ENCODE assay signal across 12 cellular contexts in genomic region chr2:131156452-131157149, GRCh38. TPM values are rescaled to one million over a fixed set of nuclear protein-coding genes. Genes with fewer than 3 reads are reported as not detected.
A peak's percentile ranks its signal among the peaks of the same experiment; 100 is the strongest.
DNase-seq lines count a peak whose midpoint lies in the region; ATAC-seq and TF ChIP-seq lines count a peak whose summit lies in the region.
"Had no signal": no experiment of that assay in that cellular context is flagged by ENCODE, and none has a peak within 500 bp of the region (broad histone marks: within the 10 kb centered on the region; RNA-seq: fewer than 3 reads in every experiment).

No MANE protein-coding gene starts in this region.

- peaks cover 22% of the 10 kb centered on the region for H3K4me1 Mint-ChIP-seq in activated naive CD4-positive, alpha-beta T cell treated with anti-CD3 and anti-CD28 coated beads for 36 hours (ENCODE audit: low read depth)
- H3K4me1 Mint-ChIP-seq in activated T-helper 17 cell treated with anti-CD3 and anti-CD28 coated beads, Interleukin-2, amount 50 U/mL, for 72 hours, result peaks cover 12% of the 10 kb centered on the region
- peaks cover 6% of the 10 kb centered on the region for H3K4me1 Mint-ChIP-seq in type B pancreatic cell (ENCODE audit: unreplicated experiment)

- TF ChIP-seq CTCF in type B pancreatic cell (conservative IDR thresholded peaks at IDR 0.05), result peak; percentile 36

- intact Hi-C loops in activated naive CD4-positive, alpha-beta T cell treated with anti-CD3 and anti-CD28 coated beads for 36 hours (cut with micrococcal nuclease), result loop anchor here (10.0 kb wide), 1 partner anchor 1108 kb away; no protein-coding TSS in a partner anchor

- no peaks in the 10 kb centered on the region for H3K36me3 Mint-ChIP-seq in activated naive CD4-positive, alpha-beta T cell treated with anti-CD3 and anti-CD28 coated beads for 36 hours (ENCODE audit: low read depth)
- no peaks in the 10 kb centered on the region for H3K36me3 Mint-ChIP-seq in activated T-helper 17 cell treated with anti-CD3 and anti-CD28 coated beads, Interleukin-2, amount 50 U/mL, for 72 hours (ENCODE audit: low read depth)
- no peaks in the 10 kb centered on the region for H3K36me3 Mint-ChIP-seq in type B pancreatic cell

- H3K27ac Mint-ChIP-seq in activated naive CD4-positive, alpha-beta T cell treated with anti-CD3 and anti-CD28 coated beads for 36 hours, result no peak overlapping the region
- H3K27ac Mint-ChIP-seq in activated T-helper 17 cell treated with anti-CD3 and anti-CD28 coated beads, Interleukin-2, amount 50 U/mL, for 72 hours, result peak overlapping the region; percentile 50
- no peak overlapping the region for H3K27ac Mint-ChIP-seq in type B pancreatic cell

- no peaks in the 10 kb centered on the region for H3K9me3 Mint-ChIP-seq in activated naive CD4-positive, alpha-beta T cell treated with anti-CD3 and anti-CD28 coated beads for 36 hours
- no peaks in the 10 kb centered on the region for H3K9me3 Mint-ChIP-seq in activated T-helper 17 cell treated with anti-CD3 and anti-CD28 coated beads, Interleukin-2, amount 50 U/mL, for 72 hours
- H3K9me3 Mint-ChIP-seq in type B pancreatic cell, result no peaks in the 10 kb centered on the region

- CTCF ChIA-PET in activated naive CD4-positive, alpha-beta T cell treated with anti-CD3 and anti-CD28 coated beads for 36 hours (lab: Charles Lee), result interaction anchor here (0.8 to 1.5 kb wide), 3 partner anchors 285 to 516 kb away, joined by 3 read pairs; partner anchors contain the start of gene MZT2A

- ATAC-seq in HG02981 (IDR thresholded peaks at IDR 0.05; ENCODE audit: unreplicated experiment), result peak; percentile 44
- ATAC-seq in activated T-helper 17 cell treated with anti-CD3 and anti-CD28 coated beads, Interleukin-2, amount 50 U/mL, for 72 hours (replicated peaks), result no peak

- DNase-seq in activated naive CD4-positive, alpha-beta T cell treated with Interleukin-2 at 50 U/mL for 16 hours, result peak; percentile 26
- DNase-seq in activated naive CD4-positive, alpha-beta T cell treated with anti-CD3 and anti-CD28 coated beads for 36 hours, result no peak
- DNase-seq in type B pancreatic cell (ENCODE audit: extremely low spot score, unreplicated experiment) (no peak), CD1c-positive myeloid dendritic cell (ENCODE audit: extremely low spot score) (no peak), SKM-1 (lab: John Stamatoyannopoulos, UW; ENCODE audit: unreplicated experiment) (no peak), HuH-7.5 (ENCODE audit: low spot score) (no peak)
- DNase-seq: effector CD4-positive, alpha-beta T cell; kidney glomerular epithelial cell; stimulated activated CD8-positive, alpha-beta memory T cell treated with anti-CD3 and anti-CD28 coated beads, Interleukin-4, amount 100 ng/mL, for 48 hours had no signal

- H3K27me3 Mint-ChIP-seq in activated naive CD4-positive, alpha-beta T cell treated with anti-CD3 and anti-CD28 coated beads for 36 hours (ENCODE audit: low read depth), result no peaks in the 10 kb centered on the region
- H3K27me3 Mint-ChIP-seq in activated T-helper 17 cell treated with anti-CD3 and anti-CD28 coated beads, Interleukin-2, amount 50 U/mL, for 72 hours, result no peaks in the 10 kb centered on the region
- peaks cover 9% of the 10 kb centered on the region for H3K27me3 Mint-ChIP-seq in type B pancreatic cell

- H3K4me3 Mint-ChIP-seq in activated naive CD4-positive, alpha-beta T cell treated with anti-CD3 and anti-CD28 coated beads for 36 hours, result no peak overlapping the region
- peak overlapping the region; percentile 31 for H3K4me3 Mint-ChIP-seq in activated T-helper 17 cell treated with anti-CD3 and anti-CD28 coated beads, Interleukin-2, amount 50 U/mL, for 72 hours
- H3K4me3 Mint-ChIP-seq in type B pancreatic cell, result no peak overlapping the region

RNA-seq across cellular contexts. Expression of gene PLEKHB2, which starts 51.5 kb away (rescaled TPM):
- total RNA-seq in activated naive CD4-positive, alpha-beta T cell treated with anti-CD3 and anti-CD28 coated beads for 36 hours, result 10 to 100 TPM; 43.4 to 43.9 TPM
- total RNA-seq in activated T-helper 17 cell treated with anti-CD3 and anti-CD28 coated beads, Interleukin-2, amount 50 U/mL, for 72 hours, result 10 to 100 TPM; 59.8 to 64.5 TPM
- 43.4 and 49.2 TPM in 2 replicates for total RNA-seq in type B pancreatic cell (ENCODE audit: low replicate concordance)

RNA-seq across cellular contexts. Expression of gene POTEE, which starts 52.7 kb away (rescaled TPM):
- under 1 TPM; 0.40 to 0.45 TPM for total RNA-seq in activated naive CD4-positive, alpha-beta T cell treated with anti-CD3 and anti-CD28 coated beads for 36 hours
- total RNA-seq in activated T-helper 17 cell treated with anti-CD3 and anti-CD28 coated beads, Interleukin-2, amount 50 U/mL, for 72 hours, result 1 to 10 TPM in 1 of 2 donors, under 1 TPM in 1; 0.61 to 1.7 TPM
- total RNA-seq in type B pancreatic cell (ENCODE audit: low replicate concordance), result 1.8 and 3.8 TPM in 2 replicates
- total RNA-seq: renal cortical epithelial cell had no signal
